Comparison of ENCODE assay signal across 1 cellular context in genomic region chr2:8927510-8928456, GRCh38.
TF ChIP-seq lines count a peak whose summit lies in the region.

No MANE protein-coding gene starts in this region.

TF ChIP-seq in K562, 482 proteins besides CTCF, POLR2A, EP300 and RAD21 (continued from another document and continues in another):
- TF ChIP-seq USF1 (CRISPR knock-in tag; IDR thresholded peaks at IDR 0.05) (peak; percentile 54), CHAMP1 (IDR thresholded peaks at IDR 0.05) (peak; percentile 89), PKNOX1 (IDR thresholded peaks at IDR 0.05) (peak; percentile 70), HSF4 (CRISPR knock-in tag; IDR thresholded peaks at IDR 0.05; ENCODE audit: borderline replicate concordance) (peak; percentile 31; the same call in 1 of the 2 replicates), ZBTB2 (IDR thresholded peaks at IDR 0.05) (peak; percentile 72), MYC (IDR thresholded peaks at IDR 0.05; ENCODE audit: low read depth, low read length) (peak; percentile 32; the same call in 1 of the 2 replicates), MYC (CRISPR knock-in tag; IDR thresholded peaks at IDR 0.05; ENCODE audit: borderline replicate concordance, low read depth) (no peak), CREB3L1 (IDR thresholded peaks at IDR 0.05; ENCODE audit: borderline replicate concordance, low read depth) (0 out of 2 replicates have a peak, but pooled peaks have one; percentile 48), TAF1 (IDR thresholded peaks at IDR 0.05; ENCODE audit: control insufficient read depth, extremely low read depth, insufficient read depth, low read length, severe bottlenecking) (peak; percentile 7), ARNT (IDR thresholded peaks at IDR 0.05) (peak; percentile 28 to 80; a peak in 1 of 4 replicates), TEAD4 (IDR thresholded peaks at IDR 0.05; ENCODE audit: low read length) (peak; percentile 68; the same call in 1 of the 2 replicates), TEAD4 (CRISPR knock-in tag; IDR thresholded peaks at IDR 0.05; ENCODE audit: borderline replicate concordance) (no peak), ATF7 (IDR thresholded peaks at IDR 0.05) (0 out of 2 replicates have a peak, but pooled peaks have one; percentile 12), TCF3 (CRISPR knock-in tag; IDR thresholded peaks at IDR 0.05) (peak; percentile 85), RUNX1 (IDR thresholded peaks at IDR 0.05; ENCODE audit: low read depth) (no peak), ID3 (CRISPR knock-in tag; IDR thresholded peaks at IDR 0.05) (no peak), ID3 (tag; IDR thresholded peaks at IDR 0.05) (peak; percentile 16; the same call in 1 of the 2 replicates), ZNF398 (CRISPR knock-in tag; IDR thresholded peaks at IDR 0.05) (no peak), CC2D1A (IDR thresholded peaks at IDR 0.05) (peak; percentile 79), CHD1 (IDR thresholded peaks at IDR 0.05; ENCODE audit: low read length) (no peak), NEUROD1 (IDR thresholded peaks at IDR 0.05; ENCODE audit: borderline replicate concordance, low read depth, low read length, partially characterized antibody) (no peak), ARID4B (CRISPR knock-in tag; IDR thresholded peaks at IDR 0.05) (no peak), HDAC1 (IDR thresholded peaks at IDR 0.05) (peak in 1 of 2 experiments; percentile 41; a peak in 2 of 4 replicates), CBFA2T2 (conservative IDR thresholded peaks at IDR 0.05) (peak; percentile 67), GATAD2A (IDR thresholded peaks at IDR 0.05) (peak; percentile 24; the same call in 1 of the 2 replicates), SMARCA4 (IDR thresholded peaks at IDR 0.05) (0 out of 2 replicates have a peak, but pooled peaks have one; percentile 35), MGA (IDR thresholded peaks at IDR 0.05) (peak; percentile 63)
